Comparison of ENCODE assay signal across 1 cellular context in genomic region chr11:831132-831864, GRCh38.
TF ChIP-seq lines count a peak whose summit lies in the region.

No MANE protein-coding gene starts in this region.

TF ChIP-seq in HCT116, 20 proteins besides CTCF, POLR2A, EP300 and RAD21:
- TF ChIP-seq ZNF274 (IDR thresholded peaks at IDR 0.05; ENCODE audit: low read depth, low read length) (no peak), FOSL1 (IDR thresholded peaks at IDR 0.05; ENCODE audit: low read depth) (no peak), ZFX (IDR thresholded peaks at IDR 0.05) (no peak), SP1 (IDR thresholded peaks at IDR 0.05; ENCODE audit: low read depth) (no peak), REST (IDR thresholded peaks at IDR 0.05; ENCODE audit: low read depth) (no peak), ELF1 (IDR thresholded peaks at IDR 0.05; ENCODE audit: borderline replicate concordance, low read depth) (no peak), EZH2 (IDR thresholded peaks at IDR 0.05) (no peak), POLR2AphosphoS5 (IDR thresholded peaks at IDR 0.05; ENCODE audit: low read depth, low read length) (no peak), EGR1 (IDR thresholded peaks at IDR 0.05; ENCODE audit: low read depth) (no peak), CEBPB (IDR thresholded peaks at IDR 0.05; ENCODE audit: low read depth) (no peak)
- TF ChIP-seq, protein P1, sequence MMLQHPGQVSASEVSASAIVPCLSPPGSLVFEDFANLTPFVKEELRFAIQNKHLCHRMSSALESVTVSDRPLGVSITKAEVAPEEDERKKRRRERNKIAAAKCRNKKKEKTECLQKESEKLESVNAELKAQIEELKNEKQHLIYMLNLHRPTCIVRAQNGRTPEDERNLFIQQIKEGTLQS (IDR thresholded peaks at IDR 0.05) = no peak
